Comparison of ENCODE assay signal across 9 cellular contexts in the genomic region with DNA sequence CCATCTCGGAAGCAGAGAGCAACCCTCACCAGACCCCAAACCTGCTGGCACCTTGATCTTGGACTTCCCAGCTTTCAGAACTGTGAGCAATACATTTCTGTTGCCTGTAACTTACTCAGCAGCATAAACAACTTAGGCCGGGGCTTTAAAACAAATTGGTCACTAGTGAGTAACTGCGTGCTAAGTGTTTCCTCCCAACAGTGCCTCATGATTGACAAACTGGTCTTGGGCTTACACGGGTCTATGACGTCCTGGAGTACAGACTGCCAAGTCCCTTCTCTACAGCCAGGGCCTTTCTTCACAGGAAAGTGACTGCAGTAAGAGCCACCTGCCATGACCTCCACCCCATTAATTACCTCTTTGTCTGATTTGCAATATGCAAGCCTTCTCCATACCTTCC.
DNase-seq lines count a peak whose midpoint lies in the region; ATAC-seq and TF ChIP-seq lines count a peak whose summit lies in the region.
"Had no signal": no experiment of that assay in that cellular context is flagged by ENCODE, and none has a peak within 500 bp of the region (broad histone marks: within the 10 kb centered on the region; RNA-seq: fewer than 3 reads in every experiment).

No MANE protein-coding gene starts in this region.

- no TSS peak for BruUV-seq in Calu3 (replicated peaks; lab: Mats Ljungman, UMichigan)

- peak; percentile 24 for ATAC-seq in mucosa of descending colon
- no peak for ATAC-seq in GM18520 (IDR thresholded peaks at IDR 0.05; ENCODE audit: unreplicated experiment)
- no peak for ATAC-seq in HG03460 (IDR thresholded peaks at IDR 0.05; ENCODE audit: unreplicated experiment)
- ATAC-seq: natural killer cell had no signal

- no peaks in the 10 kb centered on the region for H3K4me1 ChIP-seq in mucosa of descending colon (ENCODE audit: low read depth)

- H3K27ac Mint-ChIP-seq in Calu3 (ENCODE audit: unreplicated experiment), result no peak overlapping the region

- no peaks in the 10 kb centered on the region for H3K4me1 Mint-ChIP-seq in Calu3 (ENCODE audit: low read depth, unreplicated experiment)

- no peaks in the 10 kb centered on the region for H3K9me3 Mint-ChIP-seq in Calu3 (ENCODE audit: low read depth, unreplicated experiment)
- H3K9me3 Mint-ChIP-seq: natural killer cell had no signal

- no peaks in the 10 kb centered on the region for H3K27me3 Mint-ChIP-seq in Calu3 (ENCODE audit: unreplicated experiment)

- H3K4me3 ChIP-seq in AG04449 (ENCODE audit: low read depth, low read length) (no peak overlapping the region), mucosa of descending colon (no peak overlapping the region)

- no peak overlapping the region for H3K4me3 Mint-ChIP-seq in Calu3 (ENCODE audit: low read depth, unreplicated experiment)
- H3K4me3 Mint-ChIP-seq: natural killer cell had no signal

- DNase-seq in AG04449 (ENCODE audit: low read depth, low spot score), result peak; percentile 51
- DNase-seq in HT1080 (ENCODE audit: low read depth), result peak; percentile 34
- peak; percentile 50 for DNase-seq in dedifferentiated amniotic fluid mesenchymal stem cell (ENCODE audit: extremely low spot score)
- no peak for DNase-seq in mucosa of descending colon
- DNase-seq in Calu3, result no peak
- no peak for DNase-seq in RPMI8226
- DNase-seq: natural killer cell had no signal

- CTCF ChIA-PET in AG04449 (lab: Yijun Ruan, JAX) (no interaction called here), Calu3 (lab: Charles Lee) (interaction anchor here (0.5 kb wide), 1 partner anchor 244 kb away, joined by 3 read pairs; no protein-coding TSS in a partner anchor)

- TF ChIP-seq CTCF in AG04449 (IDR thresholded peaks at IDR 0.05; ENCODE audit: insufficient read depth, low read length, missing control alignments) (no peak), mucosa of descending colon (IDR thresholded peaks at IDR 0.05) (no peak), Calu3 (IDR thresholded peaks at IDR 0.05; ENCODE audit: unreplicated experiment) (no peak)

- intact Hi-C loops in mucosa of descending colon (cut with DNase I, micrococcal nuclease) (no loop called here), Calu3 (cut with micrococcal nuclease; ENCODE audit: unreplicated experiment) (no loop called here)

- H3K36me3 Mint-ChIP-seq in Calu3 (ENCODE audit: insufficient read depth, unreplicated experiment), result peaks cover 5% of the 10 kb centered on the region
- H3K36me3 Mint-ChIP-seq: natural killer cell had no signal

- POLR2A ChIA-PET in AG04449 (lab: Yijun Ruan, JAX), result no interaction called here

- no peaks in the 10 kb centered on the region for H3K36me3 ChIP-seq in mucosa of descending colon (ENCODE audit: low read depth)

- no peaks in the 10 kb centered on the region for H3K9me3 ChIP-seq in mucosa of descending colon

Comparison
In these comparisons a context has a peak if more than half of its experiments do, and no peak if none do; other contexts are left out.
1. DNase-seq: peak in AG04449 (single experiment), HT1080 (single experiment) and dedifferentiated amniotic fluid mesenchymal stem cell (single experiment); none in mucosa of descending colon (0 of 3), Calu3 (single experiment) and RPMI8226 (single experiment).